1 cellular context compared by ENCODE assay signal in genomic region chr14:102694530-102695171, GRCh38.
TF ChIP-seq lines count a peak whose summit lies in the region.

No MANE protein-coding gene starts in this region.

TF ChIP-seq in HepG2, 621 proteins besides CTCF, POLR2A, EP300 and RAD21 (continued from another document):
- no peak for TF ChIP-seq PRDM15 (CRISPR knock-in tag; IDR thresholded peaks at IDR 0.05)
- TF ChIP-seq ZNF549 (CRISPR knock-in tag; IDR thresholded peaks at IDR 0.05), result no peak
- no peak for TF ChIP-seq THYN1 (CRISPR knock-in tag; IDR thresholded peaks at IDR 0.05; ENCODE audit: borderline replicate concordance, low read depth)
- peak; percentile 31; the same call in 1 of the 2 replicates for TF ChIP-seq MYPOP (CRISPR knock-in tag; IDR thresholded peaks at IDR 0.05)
- TF ChIP-seq STAG1 (CRISPR knock-in tag; IDR thresholded peaks at IDR 0.05), result peak; percentile 78
- no peak for TF ChIP-seq PHF8 (CRISPR knock-in tag; IDR thresholded peaks at IDR 0.05)
- TF ChIP-seq ZNF510 (CRISPR knock-in tag; IDR thresholded peaks at IDR 0.05; ENCODE audit: low read depth), result no peak
- 0 out of 2 replicates have a peak, but pooled peaks have one; percentile 33 for TF ChIP-seq FOXK1 (CRISPR knock-in tag; IDR thresholded peaks at IDR 0.05; ENCODE audit: borderline replicate concordance, low read depth)
- TF ChIP-seq FOXA1 (IDR thresholded peaks at IDR 0.05), result no peak
- peak; percentile 60; the same call in 1 of the 2 replicates for TF ChIP-seq FOXA1 (CRISPR knock-in tag; IDR thresholded peaks at IDR 0.05)
- TF ChIP-seq ZNF660 (CRISPR knock-in tag; IDR thresholded peaks at IDR 0.05; ENCODE audit: borderline replicate concordance, low read depth), result no peak
- TF ChIP-seq ZNF83 (CRISPR knock-in tag; IDR thresholded peaks at IDR 0.05; ENCODE audit: borderline replicate concordance), result no peak
- TF ChIP-seq ZNF761 (CRISPR knock-in tag; conservative IDR thresholded peaks at IDR 0.05), result no peak
